Comparison of ENCODE assay signal across 8 cellular contexts in the genomic region with DNA sequence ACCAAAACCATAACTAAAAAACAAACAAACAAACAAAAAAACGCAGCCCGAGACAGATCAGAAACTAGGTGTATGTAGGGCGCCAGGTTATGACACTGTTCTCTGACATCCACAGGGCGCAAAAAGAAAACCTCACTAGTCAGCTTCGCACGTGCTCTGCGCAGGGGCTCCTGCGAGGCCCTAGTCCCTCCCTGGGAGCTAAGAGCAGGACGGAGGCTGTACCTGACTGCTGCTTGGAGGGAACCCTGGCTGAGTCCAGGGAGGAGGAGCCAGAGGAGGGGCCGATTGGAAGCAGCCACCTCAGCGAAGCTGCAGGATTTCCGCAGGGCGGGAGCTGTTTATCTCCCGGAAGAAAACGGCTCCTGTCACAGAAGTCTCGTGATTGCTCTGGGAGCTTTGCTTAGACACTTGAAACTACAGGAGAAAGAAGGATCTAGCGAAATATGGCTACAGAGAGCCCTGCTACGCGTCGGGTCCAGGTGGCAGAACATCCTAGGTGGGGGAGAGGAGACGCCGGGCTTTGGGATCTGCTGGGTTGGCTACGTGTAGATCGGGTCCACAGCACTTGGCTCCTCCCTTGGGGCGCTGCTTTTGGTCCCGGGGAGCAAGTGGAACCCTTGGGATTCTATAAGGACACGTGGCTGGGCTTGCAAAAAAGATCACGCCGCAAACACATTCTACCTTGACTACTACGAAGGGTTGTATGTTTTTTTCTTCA. TPM values are rescaled to one million over a fixed set of nuclear protein-coding genes. Genes with fewer than 3 reads are reported as not detected.
DNase-seq lines count a peak whose midpoint lies in the region; FAIRE-seq and TF ChIP-seq lines count a peak whose summit lies in the region.

Gene GALK2 (plus strand): TSS at position 368 of the 718 bp plus-strand sequence. CDS start 76 bp downstream, at position 444.

- no peak for FAIRE-seq in frontal cortex (lab: Jason Lieb, UNC)

- peaks cover 8% of the 10 kb centered on the region for H3K4me1 ChIP-seq in HAP-1
- peaks cover 6% of the 10 kb centered on the region for H3K4me1 ChIP-seq in MM.1S (ENCODE audit: low read length)
- no peaks in the 10 kb centered on the region for H3K4me1 ChIP-seq in SJSA1 (replicated peaks)
- peaks cover 14 to 17% of the 10 kb centered on the region in 2 experiments for H3K4me1 ChIP-seq in neutrophil (ENCODE audit: control insufficient read depth in 1 of 2, insufficient read depth in 1 of 2, low read depth in 1 of 2, low read length in 1 of 2)

- TF ChIP-seq CTCF in MM.1S (IDR thresholded peaks at IDR 0.05; ENCODE audit: low read length) (no peak), neutrophil (IDR thresholded peaks at IDR 0.05) (no peak)

- in situ Hi-C loops in G401 (cut with HindIII; ENCODE audit: low sequenced_read_pairs) = no loop called here
- in situ Hi-C loops in HAP-1 (cut with MboI; ENCODE audit: low sequenced_read_pairs) = no loop called here

- peak within 1 kb of the TSS; percentile 57 for H3K4me3 ChIP-seq in HAP-1
- H3K4me3 ChIP-seq in MM.1S (ENCODE audit: low read length) = peak within 1 kb of the TSS; percentile 81
- H3K4me3 ChIP-seq in SJSA1 = peak within 1 kb of the TSS; percentile 48
- peak within 1 kb of the TSS; percentile 65 to 73 for H3K4me3 ChIP-seq in neutrophil (ENCODE audit: low read depth in 1 of 2, low read length in 1 of 2)

- H3K9me2 ChIP-seq in MM.1S (replicated peaks; ENCODE audit: insufficient read depth, low read length) = no peaks in the 10 kb centered on the region

- peaks cover 43% of the 10 kb centered on the region for H3K79me2 ChIP-seq in MM.1S (ENCODE audit: low read length)

- peak within 1 kb of the TSS; percentile 87 for H3K4me2 ChIP-seq in MM.1S (ENCODE audit: low read depth, low read length)

- H4K20me1 ChIP-seq in MM.1S (ENCODE audit: insufficient read depth, low read length) = no peaks in the 10 kb centered on the region

- H3K27ac ChIP-seq in MM.1S (ENCODE audit: low read length) (peak within 1 kb of the TSS; percentile 85), SJSA1 (no peak within 1 kb of the TSS), neutrophil (peak within 1 kb of the TSS; percentile 74), substantia nigra (ENCODE audit: low read depth, low read length, poor library complexity, severe bottlenecking) (peak within 1 kb of the TSS; percentile 65)

- H3K9ac ChIP-seq in MM.1S (ENCODE audit: low read length) = peak within 1 kb of the TSS; percentile 88

- H3K27me3 ChIP-seq in HAP-1 (ENCODE audit: low read depth) (no peaks in the 10 kb centered on the region), MM.1S (replicated peaks; ENCODE audit: insufficient read depth, low read length) (no peaks in the 10 kb centered on the region), SJSA1 (replicated peaks) (no peaks in the 10 kb centered on the region), neutrophil (no peaks in the 10 kb centered on the region)

- H3K9me3 ChIP-seq in HAP-1 (no peaks in the 10 kb centered on the region), MM.1S (replicated peaks; ENCODE audit: insufficient read depth, low read length) (no peaks in the 10 kb centered on the region), SJSA1 (replicated peaks) (no peaks in the 10 kb centered on the region), neutrophil (no peaks in the 10 kb centered on the region)

- H3F3A ChIP-seq in MM.1S (ENCODE audit: insufficient read depth, low read length) = peaks cover 22% of the 10 kb centered on the region

- H2AFZ ChIP-seq in MM.1S (ENCODE audit: low read length) = peak within 1 kb of the TSS; percentile 91

- DNase-seq in G401 (ENCODE audit: low spot score) = peak; percentile 97
- DNase-seq in HAP-1 (ENCODE audit: low spot score in 2 of 2) = peak; percentile 96 to 97
- peak; percentile 90 for DNase-seq in MM.1S
- peak; percentile 63 to 69 for DNase-seq in SJSA1 (ENCODE audit: low read depth in 1 of 2, low spot score in 2 of 2)
- DNase-seq in activated naive CD4-positive, alpha-beta T cell treated with Interleukin-2 at 50 U/mL for 16 hours = peak; percentile 84
- peak; percentile 31 to 58 for DNase-seq in frontal cortex (ENCODE audit: low spot score in 2 of 2)
- DNase-seq in substantia nigra (lab: John Stamatoyannopoulos, UW) = peak in 48 of 49 donors; percentile 14 to 85 (median 66)

- no peaks in the 10 kb centered on the region for H3K36me3 ChIP-seq in HAP-1 (replicated peaks)
- no peaks in the 10 kb centered on the region for H3K36me3 ChIP-seq in MM.1S (replicated peaks; ENCODE audit: insufficient read depth, low read length)
- no peaks in the 10 kb centered on the region for H3K36me3 ChIP-seq in SJSA1
- H3K36me3 ChIP-seq in neutrophil = no peaks in the 10 kb centered on the region

RNA-seq across cellular contexts. Expression of gene GALK2, which starts in this region (rescaled TPM):
- total RNA-seq in G401 (2014; rRNA removed; shearing (Covaris generic)) = 19.4 and 45.1 TPM in 2 replicates
- 32.1 and 32.3 TPM in 2 replicates for total RNA-seq in SJSA1 (2014; rRNA removed; shearing (Covaris generic))
- total RNA-seq in frontal cortex = 54.2 TPM

Comparison
In these comparisons a context has a peak if more than half of its experiments do, and no peak if none do; other contexts are left out.
1. DNase-seq: peak in every context shown above with its lines; median percentile 97 in G401; 96 in HAP-1; 90 in MM.1S; 84 in activated naive CD4-positive, alpha-beta T cell treated with Interleukin-2 at 50 U/mL for 16 hours; 66 in SJSA1; 66 in substantia nigra; 44 in frontal cortex.